Comparison of ENCODE assay signal across 8 cellular contexts in genomic region chr17:66542183-66542966, GRCh38.
DNase-seq lines count a peak whose midpoint lies in the region; ATAC-seq, FAIRE-seq and TF ChIP-seq lines count a peak whose summit lies in the region.

No MANE protein-coding gene starts in this region.

- peak overlapping the region; percentile 70 for H3K27ac ChIP-seq in ACC112 (ENCODE audit: low read depth, low read length)
- no peak overlapping the region for H3K27ac ChIP-seq in WERI-Rb-1

- DNase-seq in T-helper 17 cell (no peak), left colon (no peak), occipital lobe (lab: John Stamatoyannopoulos, UW) (no peak), WERI-Rb-1 (no peak), D721Med (ENCODE audit: insufficient read length, low spot score) (no peak)

- intact Hi-C loops in left colon (cut with DNase I, micrococcal nuclease), result no loop called here

- peaks cover 75% of the 10 kb centered on the region for H3K79me2 ChIP-seq in ACC112 (ENCODE audit: control insufficient read depth, insufficient read depth, low read length, unreplicated experiment)

- no peak for FAIRE-seq in D721Med (lab: Jason Lieb, UNC)

- peaks cover 65% of the 10 kb centered on the region for H3K4me1 ChIP-seq in ACC112 (ENCODE audit: control insufficient read depth, insufficient read depth, low read length, unreplicated experiment)

- TF ChIP-seq CTCF in WERI-Rb-1 (IDR thresholded peaks at IDR 0.05; ENCODE audit: low read depth, low read length) (no peak), D721Med (IDR thresholded peaks at IDR 0.05; ENCODE audit: insufficient read depth, missing control alignments) (no peak)

- H3K27me3 ChIP-seq in ACC112 (ENCODE audit: insufficient read depth, low read length) (no peaks in the 10 kb centered on the region), WERI-Rb-1 (ENCODE audit: insufficient read depth, low read depth, severe bottlenecking) (no peaks in the 10 kb centered on the region)

- H3K36me3 ChIP-seq in ACC112 (ENCODE audit: insufficient read depth, low read length) (peaks cover 17% of the 10 kb centered on the region), WERI-Rb-1 (no peaks in the 10 kb centered on the region)

- H3K9me3 ChIP-seq in T-helper 17 cell (ENCODE audit: control insufficient read depth, low read length, poor library complexity, severe bottlenecking) (no peaks in the 10 kb centered on the region), WERI-Rb-1 (ENCODE audit: severe bottlenecking) (peaks cover 10% of the 10 kb centered on the region)

- peak overlapping the region; percentile 79 for H3K4me3 Mint-ChIP-seq in T-helper 17 cell

- no peak overlapping the region for H2AFZ ChIP-seq in ACC112 (ENCODE audit: low read length, unreplicated experiment)

- no peaks in the 10 kb centered on the region for H3K27me3 Mint-ChIP-seq in T-helper 17 cell

- H3K4me3 ChIP-seq in ACC112 (ENCODE audit: low read depth, low read length) (peak overlapping the region; percentile 31; the same call in 1 of the 2 replicates), WERI-Rb-1 (ENCODE audit: low read depth, low read length) (no peak overlapping the region)

- peaks cover 43% of the 10 kb centered on the region for H3K4me1 Mint-ChIP-seq in T-helper 17 cell

- peak overlapping the region; percentile 90 for H3K27ac Mint-ChIP-seq in T-helper 17 cell

- H3K36me3 Mint-ChIP-seq in T-helper 17 cell (ENCODE audit: low read depth), result no peaks in the 10 kb centered on the region

- peak; percentile 96 for ATAC-seq in GM18873 (IDR thresholded peaks at IDR 0.05; ENCODE audit: low FRiP score, unreplicated experiment)
- peak; percentile 87 for ATAC-seq in HG03045 (IDR thresholded peaks at IDR 0.05; ENCODE audit: unreplicated experiment)
- peak; percentile 81 for ATAC-seq in T-helper 17 cell
- peak; percentile 53 for ATAC-seq in left colon
